ENCODE assay signal across 27 cellular contexts in the genomic region with DNA sequence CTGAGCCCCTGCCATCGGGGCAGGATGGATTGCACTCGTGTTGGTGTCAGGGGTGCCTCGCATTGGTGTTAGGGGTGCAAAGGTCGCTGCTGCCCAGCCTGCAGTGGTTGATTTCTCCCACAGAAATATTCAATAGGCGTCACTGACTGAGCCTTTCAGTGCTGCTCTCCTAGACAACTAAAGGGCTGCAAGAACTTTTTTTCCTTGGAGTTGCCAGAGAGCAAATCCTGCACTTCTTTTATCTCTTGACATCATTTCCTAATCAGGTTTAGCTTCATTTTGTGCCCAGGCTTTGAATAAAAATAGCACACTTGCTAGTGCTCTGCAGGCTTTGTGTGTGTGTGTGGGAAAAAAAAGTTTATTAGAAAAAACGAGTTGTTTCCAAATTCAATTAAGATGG.
"Had no signal": no experiment of that assay in that cellular context is flagged by ENCODE, and none has a peak within 500 bp of the region (broad histone marks: within the 10 kb centered on the region; RNA-seq: fewer than 3 reads in every experiment).

No MANE protein-coding gene starts in this region.

- ATAC-seq: activated naive CD4-positive, alpha-beta T cell treated with anti-CD3 and anti-CD28 coated beads, Interleukin-2, amount 50 U/mL, for 72 hours; activated naive CD8-positive, alpha-beta T cell treated with anti-CD3 and anti-CD28 coated beads, Interleukin-2, amount 50 U/mL, for 24 hours; activated T-cell treated with anti-CD3 and anti-CD28 coated beads, Interleukin-2, amount 50 U/mL, for 4 hours; T-cell had no signal

- H3K4me1 ChIP-seq: Peyer's patch had no signal

- DNase-seq: activated CD4-positive, alpha-beta memory T cell treated with anti-CD3 and anti-CD28 coated beads for 36 hours; activated CD4-positive, alpha-beta T cell treated with anti-CD3 and anti-CD28 coated beads, Interleukin-2, amount 10 ng/mL, durations not matched to agents 7 days and 5 days; activated CD4-positive, CD25-positive, alpha-beta regulatory T cell; activated CD8-positive, alpha-beta memory T cell treated with anti-CD3 and anti-CD28 coated beads for 24 hours; activated effector memory CD4-positive, alpha-beta T cell treated with anti-CD3 and anti-CD28 coated beads, Interleukin-2, amount 50 U/mL, for 16 hours; activated naive CD4-positive, alpha-beta T cell treated with Interleukin-2 at 50 U/mL for 16 hours; activated naive CD8-positive, alpha-beta T cell treated with anti-CD3 and anti-CD28 coated beads, Interleukin-2, amount 50 U/mL, for 24 hours; activated T-cell treated with anti-CD3 and anti-CD28 coated beads, Interleukin-2, amount 50 U/mL, for 4 hours; amygdala; MG63; NCI-H1105; NCI-H1436; NCI-H1694 treated with DMSO at 0.1 percent for 48 hours; NCI-H2029 treated with DMSO at 0.1 percent for 48 hours; NCI-H345; NCI-H510A; NCI-H526 treated with DMSO at 0.1 percent for 48 hours; NCI-H82; Peyer's patch; SHP77 treated with DMSO at 0.1 percent for 48 hours; T-cell; T-helper 2 cell; T1000 had no signal

- H3K4me3 ChIP-seq: MG63, Peyer's patch had no signal

- H3K4me2 ChIP-seq: KMS-11 had no signal

- H3K9me3 ChIP-seq: MG63, Peyer's patch had no signal

- H3K27me3 ChIP-seq: MG63, Peyer's patch had no signal

- H3K36me3 ChIP-seq: MG63, Peyer's patch had no signal

- H3K27ac ChIP-seq: KMS-11, Peyer's patch, RWPE1, VCaP had no signal

- H3K9ac ChIP-seq: KMS-11 had no signal
